Comparison of ENCODE assay signal across 8 cellular contexts in genomic region chr4:143183513-143184216, GRCh38. TPM values are rescaled to one million over a fixed set of nuclear protein-coding genes. Genes with fewer than 3 reads are reported as not detected.
DNase-seq lines count a peak whose midpoint lies in the region; ATAC-seq, FAIRE-seq and TF ChIP-seq lines count a peak whose summit lies in the region.

No MANE protein-coding gene starts in this region.

- peak overlapping the region; percentile 97 for H3K27ac Mint-ChIP-seq in nephron progenitor cell

- peaks cover 50% of the 10 kb centered on the region for H3K4me1 Mint-ChIP-seq in nephron progenitor cell

- peaks cover 14% of the 10 kb centered on the region for H3K9me3 Mint-ChIP-seq in nephron progenitor cell

- no peak for TF ChIP-seq POLR2A in GM18505 (IDR thresholded peaks at IDR 0.05; ENCODE audit: borderline replicate concordance, extremely low read depth, insufficient read depth, insufficient read length)

- DNase-seq in DMS53 (lab: John Stamatoyannopoulos, UW) (peak; percentile 48), NCI-H69 (lab: John Stamatoyannopoulos, UW) (peak; percentile 2), nephron progenitor cell (no peak), dermis blood vessel endothelial cell (no peak)

- FAIRE-seq in colon (lab: Jason Lieb, UNC): peak; percentile 33

- TF ChIP-seq CTCF in nephron progenitor cell (IDR thresholded peaks at IDR 0.05): no peak

- H3K4me3 Mint-ChIP-seq in nephron progenitor cell: peak overlapping the region; percentile 89

- H3K27me3 Mint-ChIP-seq in nephron progenitor cell (ENCODE audit: low read depth, poor library complexity): no peaks in the 10 kb centered on the region

- no peak for ATAC-seq in GM18868 (IDR thresholded peaks at IDR 0.05; ENCODE audit: unreplicated experiment)
- ATAC-seq in GM21390 (IDR thresholded peaks at IDR 0.05; ENCODE audit: unreplicated experiment): no peak
- no peak for ATAC-seq in GM18505 (IDR thresholded peaks at IDR 0.05; ENCODE audit: unreplicated experiment)

- H3K36me3 Mint-ChIP-seq in nephron progenitor cell (ENCODE audit: low read depth): peaks cover 16% of the 10 kb centered on the region

RNA-seq across cellular contexts. Expression of gene USP38, which starts 1.1 kb away (rescaled TPM):
- 44.1 and 44.3 TPM in 2 replicates for total RNA-seq in dermis blood vessel endothelial cell

Comparison
In these comparisons a context has a peak if more than half of its experiments do, and no peak if none do; other contexts are left out.
1. DNase-seq: peak in DMS53 (single experiment) and NCI-H69 (single experiment); none in nephron progenitor cell (single experiment) and dermis blood vessel endothelial cell (single experiment).